ENCODE assay signal across 8 cellular contexts in genomic region chr13:38417727-38418126, GRCh38.
DNase-seq lines count a peak whose midpoint lies in the region; ATAC-seq and TF ChIP-seq lines count a peak whose summit lies in the region.

No MANE protein-coding gene starts in this region.

- H3K27me3 Mint-ChIP-seq in chondrocyte (ENCODE audit: low read depth): peaks cover 2% of the 10 kb centered on the region

- H3K27ac Mint-ChIP-seq in chondrocyte (ENCODE audit: unreplicated experiment): no peak overlapping the region

- H3K4me1 Mint-ChIP-seq in chondrocyte (ENCODE audit: low read depth): no peaks in the 10 kb centered on the region

- H3K4me3 Mint-ChIP-seq in chondrocyte (ENCODE audit: unreplicated experiment): no peak overlapping the region

- peak; percentile 45 for TF ChIP-seq CTCF in chondrocyte (IDR thresholded peaks at IDR 0.05)

- H3K9me3 Mint-ChIP-seq in chondrocyte (ENCODE audit: low read depth): peaks cover 4% of the 10 kb centered on the region

- DNase-seq in COLO829 (ENCODE audit: low spot score): peak; percentile 20
- DNase-seq in Kasumi-1 (lab: John Stamatoyannopoulos, UW): peak; percentile 19 to 35
- no peak for DNase-seq in chondrocyte (ENCODE audit: low spot score)
- DNase-seq in COR-L47 (lab: John Stamatoyannopoulos, UW): no peak
- DNase-seq in activated effector memory CD4-positive, alpha-beta T cell treated with anti-CD3 and anti-CD28 coated beads, Interleukin-2, amount 50 U/mL, for 16 hours: no peak
- DNase-seq in epidermal melanocyte (ENCODE audit: insufficient read length, low spot score): no peak

- ATAC-seq in GM21360 (IDR thresholded peaks at IDR 0.05; ENCODE audit: unreplicated experiment) (peak; percentile 45), HG02973 (IDR thresholded peaks at IDR 0.05; ENCODE audit: unreplicated experiment) (no peak)

- H3K36me3 Mint-ChIP-seq in chondrocyte (ENCODE audit: low read depth): no peaks in the 10 kb centered on the region

Comparison
In these comparisons a context has a peak if more than half of its experiments do, and no peak if none do; other contexts are left out.
1. DNase-seq: peak in COLO829 (single experiment) and Kasumi-1 (2 of 2); none in chondrocyte (single experiment), COR-L47 (single experiment), activated effector memory CD4-positive, alpha-beta T cell treated with anti-CD3 and anti-CD28 coated beads, Interleukin-2, amount 50 U/mL, for 16 hours (single experiment) and epidermal melanocyte (single experiment).